In the genomic region with DNA sequence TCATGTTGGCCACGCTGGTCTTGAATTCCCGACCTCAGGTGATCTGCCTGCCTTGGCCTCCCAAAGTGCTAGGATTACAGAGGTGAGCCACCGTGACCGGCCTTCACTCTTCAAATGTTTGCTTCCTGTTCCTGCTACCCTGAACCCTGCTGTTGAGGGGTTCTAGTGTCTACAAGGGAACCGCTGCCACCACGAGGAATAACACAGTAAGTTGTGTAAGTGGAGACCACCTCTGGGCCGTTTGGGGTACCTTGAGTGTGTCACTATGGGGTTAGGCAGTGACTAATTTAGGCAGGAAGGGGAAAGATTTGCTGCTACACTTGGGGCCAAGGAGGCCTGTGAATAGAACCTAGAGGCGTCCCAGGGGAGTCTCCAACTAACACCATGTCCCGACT, we compare ENCODE assay signal across 9 cellular contexts. TPM values are rescaled to one million over a fixed set of nuclear protein-coding genes. Genes with fewer than 3 reads are reported as not detected.
DNase-seq lines count a peak whose midpoint lies in the region; ATAC-seq and TF ChIP-seq lines count a peak whose summit lies in the region.
"Had no signal": no experiment of that assay in that cellular context is flagged by ENCODE, and none has a peak within 500 bp of the region (broad histone marks: within the 10 kb centered on the region; RNA-seq: fewer than 3 reads in every experiment).

No MANE protein-coding gene starts in this region.

- H3K27me3 Mint-ChIP-seq in effector memory CD8-positive, alpha-beta T cell, result no peaks in the 10 kb centered on the region
- peaks cover 7% of the 10 kb centered on the region for H3K27me3 Mint-ChIP-seq in nephron progenitor cell (ENCODE audit: low read depth, poor library complexity)

- TF ChIP-seq CTCF in AG09309 (IDR thresholded peaks at IDR 0.05; ENCODE audit: control insufficient read depth, insufficient read depth, low read depth, low read length, missing control alignments), result no peak
- no peak for TF ChIP-seq CTCF in nephron progenitor cell (IDR thresholded peaks at IDR 0.05)
- TF ChIP-seq CTCF in omental fat pad (IDR thresholded peaks at IDR 0.05), result no peak

- H3K4me1 Mint-ChIP-seq in effector memory CD8-positive, alpha-beta T cell (ENCODE audit: low read depth in 2 of 2), result peaks cover 22 to 30% of the 10 kb centered on the region in 2 donors
- H3K4me1 Mint-ChIP-seq in nephron progenitor cell, result peaks cover 25% of the 10 kb centered on the region

- ATAC-seq in effector memory CD8-positive, alpha-beta T cell (replicated peaks), result no peak
- ATAC-seq in omental fat pad (ENCODE audit: low FRiP score), result no peak
- ATAC-seq in HG03175 (IDR thresholded peaks at IDR 0.05; ENCODE audit: unreplicated experiment), result no peak
- no peak for ATAC-seq in GM18519 (IDR thresholded peaks at IDR 0.05; ENCODE audit: low FRiP score, unreplicated experiment)

- DNase-seq in AG09309 (ENCODE audit: low read depth) (no peak), MV-4-11 (lab: John Stamatoyannopoulos, UW) (peak; percentile 41), nephron progenitor cell (no peak), omental fat pad (ENCODE audit: low spot score) (no peak), OCI-M1 (lab: John Stamatoyannopoulos, UW) (no peak)
- no peak for DNase-seq in effector memory CD8-positive, alpha-beta T cell

- peaks cover 55% of the 10 kb centered on the region for H3K36me3 Mint-ChIP-seq in effector memory CD8-positive, alpha-beta T cell (ENCODE audit: insufficient read depth)
- H3K36me3 Mint-ChIP-seq in nephron progenitor cell (ENCODE audit: low read depth), result no peaks in the 10 kb centered on the region

- peak overlapping the region; percentile 96 to 99 for H3K4me3 Mint-ChIP-seq in effector memory CD8-positive, alpha-beta T cell
- H3K4me3 Mint-ChIP-seq in nephron progenitor cell, result peak overlapping the region; percentile 99

- H3K27ac Mint-ChIP-seq in effector memory CD8-positive, alpha-beta T cell, result peak overlapping the region; percentile 100
- H3K27ac Mint-ChIP-seq in nephron progenitor cell, result peak overlapping the region; percentile 98

- H3K4me3 ChIP-seq in AG09309 (ENCODE audit: control insufficient read depth, low read depth, low read length), result peak overlapping the region; percentile 26

- no peaks in the 10 kb centered on the region for H3K9me3 Mint-ChIP-seq in effector memory CD8-positive, alpha-beta T cell
- H3K9me3 Mint-ChIP-seq in nephron progenitor cell, result no peaks in the 10 kb centered on the region

RNA-seq across cellular contexts. Expression of gene MYADM, which starts 2.2 kb away (rescaled TPM):
- total RNA-seq in omental fat pad, result 100 to 1,000 TPM in 2 of 4 donors, 10 to 100 TPM in 2; 50.6 to 346 (median 97.8) TPM

RNA-seq across cellular contexts. Expression of gene PRKCG, which starts 16.5 kb away (rescaled TPM):
- not detected for total RNA-seq in omental fat pad
- total RNA-seq: thyroid gland had no signal

RNA-seq across cellular contexts. Expression of gene NLRP12, which starts 41.4 kb away (rescaled TPM):
- total RNA-seq in omental fat pad, result 1 to 10 TPM in 3 of 4 donors, under 1 TPM in 1; 0.46 to 9.6 (median 1.6) TPM

RNA-seq across cellular contexts. Expression of gene CACNG7, which starts 43.6 kb away (rescaled TPM):
- total RNA-seq in omental fat pad, result not detected
- total RNA-seq: thyroid gland had no signal
